In genomic region chr9:108060165-108060564, GRCh38 we compare ENCODE assay signal across 19 cellular contexts.
DNase-seq lines count a peak whose midpoint lies in the region; ATAC-seq, FAIRE-seq and TF ChIP-seq lines count a peak whose summit lies in the region.
"Had no signal": no experiment of that assay in that cellular context is flagged by ENCODE, and none has a peak within 500 bp of the region (broad histone marks: within the 10 kb centered on the region; RNA-seq: fewer than 3 reads in every experiment).

No MANE protein-coding gene starts in this region.

- H3K9me3 ChIP-seq in A549 (no peaks in the 10 kb centered on the region), transverse colon (no peaks in the 10 kb centered on the region)
- H3K9me3 ChIP-seq: Caco-2 had no signal

- intact Hi-C loops in transverse colon (cut with DNase I; ENCODE audit: low total_unique reads), result no loop called here

- no peaks in the 10 kb centered on the region for H3K36me3 ChIP-seq in transverse colon

- H3K4me1 ChIP-seq in A549 (peaks cover 34% of the 10 kb centered on the region), transverse colon (peaks cover 0 to 37% (median 21%) of the 10 kb centered on the region in 4 donors)

- POLR2A ChIA-PET in A549 (lab: Yijun Ruan, JAX), result no interaction called here

- H3K4me3 ChIP-seq in A549, result no peak overlapping the region
- H3K4me3 ChIP-seq in choroid plexus epithelial cell (ENCODE audit: low read depth, low read length), result no peak overlapping the region
- no peak overlapping the region for H3K4me3 ChIP-seq in transverse colon
- H3K4me3 ChIP-seq: GM23338 had no signal

- in situ Hi-C loops in transverse colon (cut with MboI; ENCODE audit: low pct_ligation_motif_present in 1 of 4, low pct_unique_long_range_greater_than_20kb in 1 of 4, low sequenced_read_pairs in 3 of 4), result loop anchor here in 1 of 4 donors (25.0 kb wide), 1 partner anchor 102 kb away; no protein-coding TSS in a partner anchor

- TF ChIP-seq RAD21 in A549 (conservative IDR thresholded peaks at IDR 0.05 in 1 of 2, IDR thresholded peaks at IDR 0.05 in 1 of 2), result no peak

- DNase-seq in A549 (ENCODE audit: low read depth in 1 of 2, low spot score in 1 of 2), result no peak
- DNase-seq in OCI-M1 (lab: John Stamatoyannopoulos, UW), result peak; percentile 30
- peak; percentile 18 for DNase-seq in choroid plexus epithelial cell (ENCODE audit: low read depth)
- DNase-seq in NCI-H226, result no peak
- DNase-seq in stimulated activated naive CD4-positive, alpha-beta T cell treated with Interleukin-2 at 50 U/mL for 16 hours (lab: John Stamatoyannopoulos, UW), result no peak
- no peak for DNase-seq in transverse colon
- DNase-seq: 8988T; C1 segment of cervical spinal cord; Caco-2; CD4-positive, alpha-beta memory T cell; DMS153; DND-41; H9; HFFc6 had no signal

- WGBS in A549 (ENCODE audit: missing lambda C conversion rate), result 67% methylated on average over 4 of the region's 4 CpGs
- 78% methylated on average over 4 of the region's 4 CpGs; no CpG with 5 or more reads in 1 of the 2 donors for WGBS in transverse colon (ENCODE audit: low coverage in 1 of 2), 2 donors

- TF ChIP-seq CTCF in A549 (IDR thresholded peaks at IDR 0.05) (no peak), GM12873 (IDR thresholded peaks at IDR 0.05; ENCODE audit: insufficient read depth, low read depth, low read length, missing control alignments) (peak; percentile 3), choroid plexus epithelial cell (conservative IDR thresholded peaks at IDR 0.05; ENCODE audit: low read depth, low read length) (no peak), transverse colon (IDR thresholded peaks at IDR 0.05) (no peak)

- FAIRE-seq in A549 (lab: Jason Lieb, UNC), result no peak
- FAIRE-seq: G401.6, GM12891, GM18507 had no signal

- no peak for TF ChIP-seq EP300 in A549 (IDR thresholded peaks at IDR 0.05)
- no peak for TF ChIP-seq EP300 in transverse colon (IDR thresholded peaks at IDR 0.05; ENCODE audit: low read depth)

- TF ChIP-seq POLR2A in A549 (IDR thresholded peaks at IDR 0.05; ENCODE audit: low read length) (no peak), transverse colon (IDR thresholded peaks at IDR 0.05) (no peak)

- CTCF ChIA-PET in A549 (lab: Yijun Ruan, JAX), result interaction anchor here (1.0 to 1.7 kb wide), 5 partner anchors 21 to 576 kb away, joined by 3 to 4 read pairs (median 3); no protein-coding TSS in a partner anchor

- no peak for ATAC-seq in A549
- ATAC-seq: GM23338 had no signal

- H3K4me2 ChIP-seq in A549, result no peak overlapping the region
- H3K4me2 ChIP-seq: GM23338 had no signal

- H3K27ac ChIP-seq in A549 (peak overlapping the region; percentile 10 to 40; a peak in 1 of 6 replicates), transverse colon (no peak overlapping the region)

- no peaks in the 10 kb centered on the region for H3K27me3 ChIP-seq in transverse colon

TF ChIP-seq in A549, 52 proteins besides CTCF, POLR2A, EP300 and RAD21:
- TF ChIP-seq MAFK (IDR thresholded peaks at IDR 0.05; ENCODE audit: partially characterized antibody) (no peak), HOXA7 (CRISPR knock-in tag; IDR thresholded peaks at IDR 0.05) (no peak), RFX5 (IDR thresholded peaks at IDR 0.05) (no peak), SMC3 (IDR thresholded peaks at IDR 0.05) (no peak), HDAC2 (IDR thresholded peaks at IDR 0.05) (no peak), HEYL (CRISPR knock-in tag; IDR thresholded peaks at IDR 0.05) (no peak), CHD2 (IDR thresholded peaks at IDR 0.05; ENCODE audit: low read length, partially characterized antibody) (no peak), ZSCAN20 (CRISPR knock-in tag; IDR thresholded peaks at IDR 0.05) (no peak), HOXB13 (CRISPR knock-in tag; IDR thresholded peaks at IDR 0.05; ENCODE audit: low read depth) (no peak), CEBPB (IDR thresholded peaks at IDR 0.05) (no peak), MAZ (IDR thresholded peaks at IDR 0.05; ENCODE audit: borderline replicate concordance, low read depth, low read length) (no peak), RARB (CRISPR knock-in tag; IDR thresholded peaks at IDR 0.05) (no peak), JUN (IDR thresholded peaks at IDR 0.05) (no peak), BCL3 (IDR thresholded peaks at IDR 0.05) (no peak), ZC3H11A (IDR thresholded peaks at IDR 0.05) (no peak), REST (IDR thresholded peaks at IDR 0.05) (no peak), E2F6 (IDR thresholded peaks at IDR 0.05; ENCODE audit: borderline replicate concordance, low read depth) (no peak)

Comparison
In these comparisons a context has a peak if more than half of its experiments do, and no peak if none do; other contexts are left out.
1. DNase-seq: peak in OCI-M1 (single experiment) and choroid plexus epithelial cell (single experiment); none in A549 (0 of 2), NCI-H226 (single experiment), stimulated activated naive CD4-positive, alpha-beta T cell treated with Interleukin-2 at 50 U/mL for 16 hours (single experiment) and transverse colon (single experiment).
2. H3K27ac ChIP-seq: peak in A549 (2 of 2); none in transverse colon (0 of 4).